ENCODE assay signal across 9 cellular contexts in genomic region chr16:89453662-89454321, GRCh38. TPM values are rescaled to one million over a fixed set of nuclear protein-coding genes. Genes with fewer than 3 reads are reported as not detected.
DNase-seq lines count a peak whose midpoint lies in the region; ATAC-seq, FAIRE-seq and TF ChIP-seq lines count a peak whose summit lies in the region.
"Had no signal": no experiment of that assay in that cellular context is flagged by ENCODE, and none has a peak within 500 bp of the region (broad histone marks: within the 10 kb centered on the region; RNA-seq: fewer than 3 reads in every experiment).

No MANE protein-coding gene starts in this region.

- BruUV-seq in HepG2 (replicated peaks; lab: Mats Ljungman, UMichigan) = no TSS peak

- H3K79me2 ChIP-seq in astrocyte (ENCODE audit: insufficient read depth, low read length) = peaks cover 94% of the 10 kb centered on the region
- H3K79me2 ChIP-seq in HepG2 (ENCODE audit: insufficient read depth, low read length) = peaks cover 91% of the 10 kb centered on the region

- H3K4me3 Mint-ChIP-seq in astrocyte (ENCODE audit: unreplicated experiment) = no peak overlapping the region

- H3K4me1 ChIP-seq in astrocyte (ENCODE audit: insufficient read depth, low read length) = peaks cover 18% of the 10 kb centered on the region
- peaks cover 83% of the 10 kb centered on the region for H3K4me1 ChIP-seq in HepG2 (ENCODE audit: insufficient read depth, low read length)
- peaks cover 47 to 85% (median 66%) of the 10 kb centered on the region in 4 donors for H3K4me1 ChIP-seq in esophagus muscularis mucosa

- H3K27ac ChIP-seq in AG04450 (ENCODE audit: low read depth, low read length) (peak overlapping the region; percentile 21), astrocyte (ENCODE audit: low read depth, low read length) (no peak overlapping the region), HepG2 (ENCODE audit: extremely low read length, insufficient read depth, low read length) (peak overlapping the region; percentile 11), esophagus muscularis mucosa (replicated peaks in 1 of 4) (no peak overlapping the region)
- H3K27ac ChIP-seq: PC-9 had no signal

- in situ Hi-C loops in HepG2 (cut with HindIII; ENCODE audit: extremely low pct_ligation_motif_present, low pct_unique_long_range_greater_than_20kb) = no loop called here

- DNase-seq in AG04450 (ENCODE audit: low read depth, low spot score) (no peak), HFF-Myc (ENCODE audit: extremely low read depth, low read depth) (no peak), astrocyte (ENCODE audit: low read depth) (peak; percentile 33), HepG2 (ENCODE audit: low spot score) (no peak), SW 1271 (lab: John Stamatoyannopoulos, UW) (no peak), UCSD-AML1 (lab: John Stamatoyannopoulos, UW; ENCODE audit: unreplicated experiment) (no peak), esophagus muscularis mucosa (ENCODE audit: extremely low spot score) (no peak)

- peak; percentile 22 for TF ChIP-seq CTCF in AG04450 (IDR thresholded peaks at IDR 0.05; ENCODE audit: low read depth, low read length)
- TF ChIP-seq CTCF in HFF-Myc (IDR thresholded peaks at IDR 0.05; ENCODE audit: low read depth, low read length, missing control alignments) = peak; percentile 24
- TF ChIP-seq CTCF in astrocyte (IDR thresholded peaks at IDR 0.05; ENCODE audit: insufficient read depth, low read depth, low read length) = no peak
- no peak for TF ChIP-seq CTCF in HepG2 (CRISPR knock-in tag; IDR thresholded peaks at IDR 0.05)
- peak in 1 of 3 experiments; percentile 24 for TF ChIP-seq CTCF in esophagus muscularis mucosa (IDR thresholded peaks at IDR 0.05)

- intact Hi-C loops in HepG2 (cut with micrococcal nuclease; ENCODE audit: unreplicated experiment) = no loop called here
- intact Hi-C loops in esophagus muscularis mucosa (cut with DNase I) = no loop called here

- WGBS in HepG2 (ENCODE audit: low lambda C conversion rate) = 85% methylated on average over 8 of the region's 11 CpGs
- 74% methylated on average over 11 of the region's 11 CpGs for WGBS in esophagus muscularis mucosa

- peaks cover 90% of the 10 kb centered on the region for H4K20me1 ChIP-seq in astrocyte (ENCODE audit: insufficient read depth, low read length)
- peaks cover 90% of the 10 kb centered on the region for H4K20me1 ChIP-seq in HepG2 (ENCODE audit: insufficient read depth, low read length)

- TF ChIP-seq RAD21 in HepG2 (CRISPR knock-in tag; IDR thresholded peaks at IDR 0.05) = no peak

- H3K27me3 Mint-ChIP-seq in astrocyte (ENCODE audit: low read depth, unreplicated experiment) = no peaks in the 10 kb centered on the region

- POLR2A ChIA-PET in AG04450 (lab: Yijun Ruan, JAX) = no interaction called here
- POLR2A ChIA-PET in HepG2 (lab: Yijun Ruan, JAX) = interaction anchor here (1.0 kb wide), 1 partner anchor 54 kb away, joined by 3 read pairs; the partner anchor contains the start of gene SPG7

- ATAC-seq in HepG2 (peak; percentile 52), GM18867 (IDR thresholded peaks at IDR 0.05; ENCODE audit: unreplicated experiment) (no peak)

- no peak for TF ChIP-seq EP300 in HepG2 (IDR thresholded peaks at IDR 0.05; ENCODE audit: low read depth in 2 of 2, low read length in 2 of 2)
- no peak for TF ChIP-seq EP300 in HepG2 (CRISPR knock-in tag; IDR thresholded peaks at IDR 0.05; ENCODE audit: borderline replicate concordance)
- TF ChIP-seq EP300 in esophagus muscularis mucosa (IDR thresholded peaks at IDR 0.05) = no peak

- no peak for TF ChIP-seq POLR2A in HepG2 (IDR thresholded peaks at IDR 0.05; ENCODE audit: insufficient read depth in 1 of 2, low read depth in 2 of 2, low read length in 2 of 2)
- TF ChIP-seq POLR2A in esophagus muscularis mucosa (IDR thresholded peaks at IDR 0.05; ENCODE audit: low read depth) = no peak

- H3K27ac Mint-ChIP-seq in astrocyte (ENCODE audit: unreplicated experiment) = peak overlapping the region; percentile 20

- no peaks in the 10 kb centered on the region for H3K9me3 Mint-ChIP-seq in astrocyte (ENCODE audit: unreplicated experiment)

- H3K4me3 ChIP-seq in AG04450 (ENCODE audit: low read depth, low read length) (no peak overlapping the region), HFF-Myc (replicated peaks; ENCODE audit: low read depth, low read length) (no peak overlapping the region), astrocyte (ENCODE audit: insufficient read depth, low read depth, low read length) (no peak overlapping the region), HepG2 (replicated peaks in 1 of 3; ENCODE audit: insufficient read depth in 1 of 3, low read depth in 2 of 3, low read length in 3 of 3) (no peak overlapping the region), esophagus muscularis mucosa (no peak overlapping the region)
- H3K4me3 ChIP-seq: PC-9 had no signal

- CTCF ChIA-PET in AG04450 (lab: Charles Lee) = interaction anchor here (0.5 kb wide), 1 partner anchor 247 kb away, joined by 7 read pairs; no protein-coding TSS in a partner anchor
- CTCF ChIA-PET in HepG2 (lab: Yijun Ruan, JAX; ENCODE audit: low intra/inter-chr PET ratio, low total read pairs) = no interaction called here

- no peaks in the 10 kb centered on the region for H3K36me3 ChIP-seq in astrocyte (ENCODE audit: insufficient read depth, low read length)
- H3K36me3 ChIP-seq in HepG2 (replicated peaks in 1 of 2; ENCODE audit: control insufficient read depth in 1 of 2, insufficient read depth in 2 of 2, low read length in 2 of 2) = peaks cover 6 to 11% of the 10 kb centered on the region in 2 experiments; a peak in 4 of 5 replicates
- no peaks in the 10 kb centered on the region for H3K36me3 ChIP-seq in esophagus muscularis mucosa

- H3K4me2 ChIP-seq in astrocyte (ENCODE audit: low read length) = no peak overlapping the region
- no peak overlapping the region for H3K4me2 ChIP-seq in HepG2 (ENCODE audit: low read depth, low read length)
- H3K4me2 ChIP-seq: PC-9 had no signal

- FAIRE-seq in astrocyte (lab: Jason Lieb, UNC) (no peak), HepG2 (lab: Jason Lieb, UNC) (no peak)

- no peak overlapping the region for H3K9ac ChIP-seq in astrocyte (ENCODE audit: low read length)
- H3K9ac ChIP-seq in HepG2 (ENCODE audit: insufficient read depth, low read depth, low read length) = no peak overlapping the region

- peaks cover 21% of the 10 kb centered on the region for H3K36me3 Mint-ChIP-seq in astrocyte (ENCODE audit: low read depth, unreplicated experiment)

- H3K27me3 ChIP-seq in AG04450 (ENCODE audit: control insufficient read depth, insufficient read depth, low read length) (no peaks in the 10 kb centered on the region), astrocyte (ENCODE audit: insufficient read depth, low read length) (no peaks in the 10 kb centered on the region), HepG2 (ENCODE audit: control insufficient read depth in 1 of 2, insufficient read depth in 2 of 2, low read length in 2 of 2) (no peaks in the 10 kb centered on the region), esophagus muscularis mucosa (no peaks in the 10 kb centered on the region)

- H3K9me3 ChIP-seq in AG04450 (ENCODE audit: control insufficient read depth, insufficient read depth, low read length) (peaks cover 12% of the 10 kb centered on the region), astrocyte (ENCODE audit: insufficient read depth, low read depth, low read length) (no peaks in the 10 kb centered on the region), HepG2 (ENCODE audit: low read length) (no peaks in the 10 kb centered on the region), esophagus muscularis mucosa (no peaks in the 10 kb centered on the region)

- H2AFZ ChIP-seq in astrocyte (ENCODE audit: low read depth, low read length) = no peak overlapping the region
- no peak overlapping the region for H2AFZ ChIP-seq in HepG2 (ENCODE audit: low read length)
- H2AFZ ChIP-seq: PC-9 had no signal

- peaks cover 45% of the 10 kb centered on the region for H3K4me1 Mint-ChIP-seq in astrocyte (ENCODE audit: low read depth, unreplicated experiment)

RNA-seq across cellular contexts. Expression of gene ANKRD11, which starts 36.6 kb away (rescaled TPM):
- 48.1 and 60.3 TPM in 2 replicates for polyA plus RNA-seq in AG04450 (2011; rRNA removed)
- polyA minus RNA-seq in AG04450 (2011; rRNA and poly(A)+ RNA removed) = 43.9 and 50.6 TPM in 2 replicates
- total RNA-seq in astrocyte = 213 TPM in 2 replicates
- 21.4 and 24.4 TPM in 2 replicates for total RNA-seq in HepG2 (2016; rRNA removed; fragmentation: Illumina TruSeq; extraction: Trizol)
- total RNA-seq in HepG2 (2016; cell fraction: cytosol; rRNA removed; fragmentation: Illumina TruSeq; extraction: Trizol; ENCODE audit: low read depth) = 54.2 and 55.2 TPM in 2 replicates
- total RNA-seq in HepG2 (2016; cell fraction: insoluble cytoplasmic fraction; rRNA removed; fragmentation: Illumina TruSeq; extraction: Trizol) = 17.9 and 22.3 TPM in 2 replicates
- total RNA-seq in HepG2 (2016; cell fraction: membrane; rRNA removed; fragmentation: Illumina TruSeq; extraction: Trizol) = 22.4 and 27.0 TPM in 2 replicates
- total RNA-seq in HepG2 (2016; cell fraction: nucleus; rRNA removed; fragmentation: Illumina TruSeq; extraction: Trizol) = 48.5 and 63.5 TPM in 2 replicates
- polyA plus RNA-seq in HepG2 (2011; rRNA removed) = 38.4 and 42.3 TPM in 2 replicates
- polyA plus RNA-seq in HepG2 (2011; cell fraction: cytosol; rRNA removed) = 31.1 and 36.3 TPM in 2 replicates
- 155 and 191 TPM in 2 replicates for polyA plus RNA-seq in HepG2 (2011; cell fraction: nucleus; rRNA removed)
- polyA plus RNA-seq in HepG2 (2012) = 78.6 and 89.8 TPM in 2 replicates
- polyA plus RNA-seq in HepG2 (2016; cell fraction: cytosol; fragmentation: Illumina TruSeq; extraction: Trizol; ENCODE audit: low read depth) = 10.6 and 13.9 TPM in 2 replicates
- 35.2 and 50.6 TPM in 2 replicates for polyA plus RNA-seq in HepG2 (2016; cell fraction: insoluble cytoplasmic fraction; fragmentation: Illumina TruSeq; extraction: Trizol; ENCODE audit: low read depth)
- polyA plus RNA-seq in HepG2 (2016; cell fraction: membrane; fragmentation: Illumina TruSeq; extraction: Trizol; ENCODE audit: low read depth) = 29.5 and 30.6 TPM in 2 replicates
- polyA plus RNA-seq in HepG2 (2016; cell fraction: nucleus; fragmentation: Illumina TruSeq; extraction: Trizol; ENCODE audit: insufficient read depth, low read depth) = 190 and 216 TPM in 2 replicates
- 38.6 and 64.5 TPM in 2 replicates for polyA minus RNA-seq in HepG2 (2011; rRNA and poly(A)+ RNA removed; ENCODE audit: low replicate concordance)
- 32.5 and 37.0 TPM in 2 replicates for polyA minus RNA-seq in HepG2 (2011; cell fraction: cytosol; rRNA and poly(A)+ RNA removed)
- polyA minus RNA-seq in HepG2 (2011; cell fraction: nucleus; rRNA and poly(A)+ RNA removed) = 104 and 109 TPM in 2 replicates
- total RNA-seq in esophagus muscularis mucosa = 100 to 1,000 TPM in 3 of 4 donors, 10 to 100 TPM in 1; 60.8 to 119 (median 105) TPM

RNA-seq across cellular contexts. Expression of gene SPG7, which starts 54.4 kb away (rescaled TPM):
- polyA plus RNA-seq in AG04450 (2011; rRNA removed) (50.1 and 53.4 TPM in 2 replicates), HepG2 (2011; rRNA removed) (66.0 and 77.5 TPM in 2 replicates)
- polyA minus RNA-seq in AG04450 (2011; rRNA and poly(A)+ RNA removed) = 46.0 and 51.9 TPM in 2 replicates
- total RNA-seq in astrocyte (86.5 and 96.1 TPM in 2 replicates), HepG2 (2016; rRNA removed; fragmentation: Illumina TruSeq; extraction: Trizol) (63.9 and 136 TPM in 2 replicates), esophagus muscularis mucosa (10 to 100 TPM; 58.8 to 94.3 (median 83.3) TPM)
- 47.1 and 47.6 TPM in 2 replicates for total RNA-seq in HepG2 (2016; cell fraction: cytosol; rRNA removed; fragmentation: Illumina TruSeq; extraction: Trizol; ENCODE audit: low read depth)
- 54.6 and 131 TPM in 2 replicates for total RNA-seq in HepG2 (2016; cell fraction: insoluble cytoplasmic fraction; rRNA removed; fragmentation: Illumina TruSeq; extraction: Trizol)
- 46.3 and 47.0 TPM in 2 replicates for total RNA-seq in HepG2 (2016; cell fraction: membrane; rRNA removed; fragmentation: Illumina TruSeq; extraction: Trizol)
- total RNA-seq in HepG2 (2016; cell fraction: nucleus; rRNA removed; fragmentation: Illumina TruSeq; extraction: Trizol) = 148 and 166 TPM in 2 replicates
- polyA plus RNA-seq in HepG2 (2011; cell fraction: cytosol; rRNA removed) = 41.6 and 46.2 TPM in 2 replicates
- 327 and 378 TPM in 2 replicates for polyA plus RNA-seq in HepG2 (2011; cell fraction: nucleus; rRNA removed)
- polyA plus RNA-seq in HepG2 (2012) = 69.0 and 72.2 TPM in 2 replicates
- 8.2 and 9.5 TPM in 2 replicates for polyA plus RNA-seq in HepG2 (2016; cell fraction: cytosol; fragmentation: Illumina TruSeq; extraction: Trizol; ENCODE audit: low read depth)
- 43.3 and 56.0 TPM in 2 replicates for polyA plus RNA-seq in HepG2 (2016; cell fraction: insoluble cytoplasmic fraction; fragmentation: Illumina TruSeq; extraction: Trizol; ENCODE audit: low read depth)
- polyA plus RNA-seq in HepG2 (2016; cell fraction: membrane; fragmentation: Illumina TruSeq; extraction: Trizol; ENCODE audit: low read depth) = 16.9 and 17.6 TPM in 2 replicates
- 304 and 336 TPM in 2 replicates for polyA plus RNA-seq in HepG2 (2016; cell fraction: nucleus; fragmentation: Illumina TruSeq; extraction: Trizol; ENCODE audit: insufficient read depth, low read depth)
- polyA minus RNA-seq in HepG2 (2011; rRNA and poly(A)+ RNA removed; ENCODE audit: low replicate concordance) = 76.1 and 106 TPM in 2 replicates
- polyA minus RNA-seq in HepG2 (2011; cell fraction: cytosol; rRNA and poly(A)+ RNA removed) = 59.0 and 61.6 TPM in 2 replicates
- 140 and 143 TPM in 2 replicates for polyA minus RNA-seq in HepG2 (2011; cell fraction: nucleus; rRNA and poly(A)+ RNA removed)

Comparison
In these comparisons a context has a peak if more than half of its experiments do, and no peak if none do; other contexts are left out.
1. H3K27ac ChIP-seq: peak in AG04450 (single experiment) and HepG2 (single experiment); none in astrocyte (single experiment) and esophagus muscularis mucosa (0 of 4).
2. CTCF ChIP-seq: peak in AG04450 (single experiment) and HFF-Myc (single experiment); none in astrocyte (single experiment) and HepG2 (single experiment).